Comparison of ENCODE assay signal across 20 cellular contexts in the genomic region with DNA sequence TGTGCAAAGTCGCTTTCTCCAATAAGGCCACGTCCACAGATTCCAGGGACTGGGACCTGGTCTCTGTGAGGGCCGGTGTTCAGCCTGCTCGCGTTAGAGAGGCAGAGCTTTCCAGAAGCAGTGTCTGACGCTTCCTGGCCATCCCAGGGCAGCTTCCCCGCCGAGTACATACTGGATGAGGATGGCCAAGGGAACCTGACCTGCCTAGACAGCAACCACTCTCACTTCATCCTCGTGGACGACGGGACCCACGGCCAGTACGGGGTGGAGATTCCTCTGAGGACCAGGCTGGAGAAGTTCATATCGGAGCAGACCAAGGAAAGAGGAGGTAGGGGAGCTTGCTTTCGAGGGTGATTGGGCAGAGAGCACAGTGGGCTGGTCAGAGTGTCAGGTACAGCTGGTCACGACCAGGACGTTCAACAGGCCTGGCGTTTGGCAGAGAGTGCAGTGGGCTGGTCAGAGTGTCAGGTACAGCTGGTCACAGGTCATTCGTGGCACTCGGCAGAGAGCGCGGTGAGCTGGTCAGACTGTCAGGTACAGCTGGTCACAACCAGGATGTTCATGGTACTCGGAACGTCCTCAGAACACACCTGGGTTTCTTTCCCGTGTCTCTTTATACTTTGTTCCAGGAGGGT. TPM values are rescaled to one million over a fixed set of nuclear protein-coding genes. Genes with fewer than 3 reads are reported as not detected.
DNase-seq lines count a peak whose midpoint lies in the region; ATAC-seq, FAIRE-seq and TF ChIP-seq lines count a peak whose summit lies in the region.
"Had no signal": no experiment of that assay in that cellular context is flagged by ENCODE, and none has a peak within 500 bp of the region (broad histone marks: within the 10 kb centered on the region; RNA-seq: fewer than 3 reads in every experiment).

No MANE protein-coding gene starts in this region.

- H3K27me3 ChIP-seq in CD8-positive, alpha-beta memory T cell (ENCODE audit: insufficient read depth, low read length, poor library complexity, severe bottlenecking): peaks cover 8% of the 10 kb centered on the region
- H3K27me3 ChIP-seq in vagina: no peaks in the 10 kb centered on the region
- H3K27me3 ChIP-seq in uterus: no peaks in the 10 kb centered on the region
- H3K27me3 ChIP-seq: ascending aorta had no signal

- no peak for ATAC-seq in activated B cell treated with CpG ODN at 0.5 μM for 24 hours (ENCODE audit: low read depth)
- no peak for ATAC-seq in stimulated activated memory B cell treated with anti-CD40 and anti-IgM and Interleukin-4, amounts not matched to agents 10 μg/mL and 1 μg/mL and 100 μg/mL, for 72 hours
- ATAC-seq: right cardiac atrium had no signal

- CTCF ChIA-PET in CD8-positive, alpha-beta memory T cell (lab: Charles Lee): no interaction called here
- CTCF ChIA-PET in activated B cell treated with CpG ODN at 0.5 μM for 24 hours (lab: Charles Lee): no interaction called here

- H3K9me3 Mint-ChIP-seq in CD8-positive, alpha-beta memory T cell: peaks cover 0 to 4% (median 0%) of the 10 kb centered on the region in 5 donors
- peaks cover 3% of the 10 kb centered on the region for H3K9me3 Mint-ChIP-seq in activated B cell treated with CpG ODN at 0.5 μM for 24 hours
- H3K9me3 Mint-ChIP-seq in stimulated activated memory B cell treated with anti-CD40 and anti-IgM and Interleukin-4, amounts not matched to agents 10 μg/mL and 1 μg/mL and 100 μg/mL, for 72 hours: peaks cover 6% of the 10 kb centered on the region

- intact Hi-C loops in activated B cell treated with CpG ODN at 0.5 μM for 24 hours (cut with micrococcal nuclease) (no loop called here), kidney (cut with DNase I) (no loop called here), vagina (cut with DNase I) (no loop called here), uterus (cut with DNase I; ENCODE audit: low total_unique reads) (no loop called here)

- no peaks in the 10 kb centered on the region for H3K9me3 ChIP-seq in CD8-positive, alpha-beta memory T cell (ENCODE audit: low read length)
- H3K9me3 ChIP-seq in kidney (ENCODE audit: control insufficient read depth in 1 of 2, low read length in 2 of 2) (no peaks in the 10 kb centered on the region), vagina (no peaks in the 10 kb centered on the region), uterus (no peaks in the 10 kb centered on the region)
- H3K9me3 ChIP-seq: ascending aorta, stomach had no signal

- H3K4me1 ChIP-seq in CD8-positive, alpha-beta memory T cell (ENCODE audit: insufficient read depth, low read length): peaks cover 32% of the 10 kb centered on the region
- H3K4me1 ChIP-seq in kidney (ENCODE audit: control insufficient read depth in 1 of 2, insufficient read depth in 1 of 2, low read depth in 1 of 2, low read length in 2 of 2) (no peaks in the 10 kb centered on the region), vagina (no peaks in the 10 kb centered on the region), uterus (no peaks in the 10 kb centered on the region)
- H3K4me1 ChIP-seq: ascending aorta had no signal

- no peak overlapping the region for H3K4me3 ChIP-seq in CD8-positive, alpha-beta memory T cell (ENCODE audit: low read length)
- no peak overlapping the region for H3K4me3 ChIP-seq in kidney (ENCODE audit: low read length in 2 of 2)
- no peak overlapping the region for H3K4me3 ChIP-seq in vagina
- no peak overlapping the region for H3K4me3 ChIP-seq in uterus
- H3K4me3 ChIP-seq: ascending aorta, stomach had no signal

- POLR2A ChIA-PET in CD8-positive, alpha-beta memory T cell (lab: Charles Lee): no interaction called here
- POLR2A ChIA-PET in activated B cell treated with CpG ODN at 0.5 μM for 24 hours (lab: Charles Lee): no interaction called here

- peaks cover 1 to 11% of the 10 kb centered on the region in 2 donors for H3K27me3 Mint-ChIP-seq in CD8-positive, alpha-beta memory T cell
- no peaks in the 10 kb centered on the region for H3K27me3 Mint-ChIP-seq in activated B cell treated with CpG ODN at 0.5 μM for 24 hours
- H3K27me3 Mint-ChIP-seq in stimulated activated memory B cell treated with anti-CD40 and anti-IgM and Interleukin-4, amounts not matched to agents 10 μg/mL and 1 μg/mL and 100 μg/mL, for 72 hours: no peaks in the 10 kb centered on the region

- DNase-seq in CD8-positive, alpha-beta memory T cell: no peak
- DNase-seq in activated B cell treated with CpG ODN at 0.5 μM for 24 hours: no peak
- DNase-seq in kidney: peak; percentile 49
- DNase-seq in vagina (ENCODE audit: extremely low spot score in 2 of 2): no peak
- no peak for DNase-seq in uterus
- DNase-seq in DMS 273 treated with DMSO at 0.1 percent for 48 hours (lab: John Stamatoyannopoulos, UW): no peak
- DNase-seq: activated CD4-positive, CD25-positive, alpha-beta regulatory T cell; activated CD8-positive, alpha-beta memory T cell treated with anti-CD3 and anti-CD28 coated beads for 24 hours; NCI-H1417 treated with DMSO at 0.1 percent for 48 hours; NCI-H526 treated with DMSO at 0.1 percent for 48 hours; nucleus accumbens; right cardiac atrium; SIG-M5 had no signal

- FAIRE-seq in kidney (lab: Jason Lieb, UNC): no peak
- FAIRE-seq: endothelial cell of umbilical vein had no signal

- no peak overlapping the region for H3K9ac ChIP-seq in kidney (ENCODE audit: low read length in 2 of 2)

- no peaks in the 10 kb centered on the region for H3K36me3 Mint-ChIP-seq in CD8-positive, alpha-beta memory T cell
- H3K36me3 Mint-ChIP-seq in activated B cell treated with CpG ODN at 0.5 μM for 24 hours (ENCODE audit: low read depth): peaks cover 2% of the 10 kb centered on the region
- H3K36me3 Mint-ChIP-seq in stimulated activated memory B cell treated with anti-CD40 and anti-IgM and Interleukin-4, amounts not matched to agents 10 μg/mL and 1 μg/mL and 100 μg/mL, for 72 hours: peaks cover 18% of the 10 kb centered on the region
- H3K36me3 Mint-ChIP-seq: mesothelial cell of epicardium had no signal

- H3K4me3 Mint-ChIP-seq in CD8-positive, alpha-beta memory T cell: peak overlapping the region in 6 of 7 donors; percentile 42 to 85 (median 68)
- H3K4me3 Mint-ChIP-seq in activated B cell treated with CpG ODN at 0.5 μM for 24 hours: no peak overlapping the region
- H3K4me3 Mint-ChIP-seq in stimulated activated memory B cell treated with anti-CD40 and anti-IgM and Interleukin-4, amounts not matched to agents 10 μg/mL and 1 μg/mL and 100 μg/mL, for 72 hours: no peak overlapping the region
- H3K4me3 Mint-ChIP-seq: mesothelial cell of epicardium had no signal

- peaks cover 27 to 33% (median 29%) of the 10 kb centered on the region in 3 donors for H3K4me1 Mint-ChIP-seq in CD8-positive, alpha-beta memory T cell
- H3K4me1 Mint-ChIP-seq in activated B cell treated with CpG ODN at 0.5 μM for 24 hours: peaks cover 23% of the 10 kb centered on the region
- H3K4me1 Mint-ChIP-seq in stimulated activated memory B cell treated with anti-CD40 and anti-IgM and Interleukin-4, amounts not matched to agents 10 μg/mL and 1 μg/mL and 100 μg/mL, for 72 hours: peaks cover 22% of the 10 kb centered on the region
- H3K4me1 Mint-ChIP-seq: mesothelial cell of epicardium had no signal

- no peak for TF ChIP-seq CTCF in activated B cell treated with CpG ODN at 0.5 μM for 24 hours (IDR thresholded peaks at IDR 0.05)
- no peak for TF ChIP-seq CTCF in kidney (IDR thresholded peaks at IDR 0.05; ENCODE audit: borderline replicate concordance, extremely low read depth, insufficient read depth)
- TF ChIP-seq CTCF in vagina (IDR thresholded peaks at IDR 0.05): no peak
- no peak for TF ChIP-seq CTCF in uterus (IDR thresholded peaks at IDR 0.05)

- peak overlapping the region in 3 of 8 donors; percentile 5 to 68 (median 61) for H3K27ac Mint-ChIP-seq in CD8-positive, alpha-beta memory T cell
- peak overlapping the region; percentile 31 for H3K27ac Mint-ChIP-seq in activated B cell treated with CpG ODN at 0.5 μM for 24 hours
- peak overlapping the region; percentile 9 for H3K27ac Mint-ChIP-seq in stimulated activated memory B cell treated with anti-CD40 and anti-IgM and Interleukin-4, amounts not matched to agents 10 μg/mL and 1 μg/mL and 100 μg/mL, for 72 hours
- H3K27ac Mint-ChIP-seq: activated T-helper 2 cell treated with anti-CD3 and anti-CD28 coated beads, Interferon-gamma antibody, Interleukin-2, Interleukin-4, amounts not matched to agents 10 μg/mL and 5 μg/mL and 100 μg/mL, durations not matched to agents 14 hours and 24 hours and 36 hours; mesothelial cell of epicardium had no signal

- H3K36me3 ChIP-seq in CD8-positive, alpha-beta memory T cell (ENCODE audit: insufficient read depth, low read length): no peaks in the 10 kb centered on the region
- no peaks in the 10 kb centered on the region for H3K36me3 ChIP-seq in kidney (ENCODE audit: control insufficient read depth in 1 of 2, insufficient read depth in 2 of 2, low read length in 2 of 2)
- H3K36me3 ChIP-seq in vagina: no peaks in the 10 kb centered on the region
- H3K36me3 ChIP-seq in uterus: no peaks in the 10 kb centered on the region
- H3K36me3 ChIP-seq: ascending aorta had no signal

- TF ChIP-seq POLR2A in vagina (IDR thresholded peaks at IDR 0.05) (no peak), uterus (IDR thresholded peaks at IDR 0.05) (no peak)

- H3K27ac ChIP-seq in CD8-positive, alpha-beta memory T cell (ENCODE audit: low read depth, low read length): no peak overlapping the region
- H3K27ac ChIP-seq in kidney (ENCODE audit: low read depth in 2 of 2, low read length in 2 of 2) (no peak overlapping the region), vagina (no peak overlapping the region), uterus (no peak overlapping the region)
- H3K27ac ChIP-seq: ascending aorta had no signal

RNA-seq across cellular contexts. Expression of a gene that starts 22.4 kb away (rescaled TPM):
- 1 to 10 TPM; 1.9 to 2.6 TPM for total RNA-seq in CD8-positive, alpha-beta memory T cell
- polyA plus RNA-seq in CD8-positive, alpha-beta memory T cell: 2.4 TPM
- total RNA-seq in activated B cell treated with CpG ODN at 0.5 μM for 24 hours (2.4 and 3.9 TPM in 2 replicates), kidney (11.5 TPM), vagina (2.2 TPM), uterus (1 to 10 TPM in 2 of 4 donors, under 1 TPM in 2; 0.29 to 3.1 (median 1.8) TPM)
- polyA plus RNA-seq in kidney (ENCODE audit: insufficient read depth, low read depth, low replicate concordance): 2.0 TPM
- total RNA-seq: endothelial cell of umbilical vein had no signal
- polyA plus RNA-seq: BJ, endothelial cell of umbilical vein had no signal

RNA-seq across cellular contexts. Expression of a gene that starts 36.6 kb away (rescaled TPM):
- 10 to 100 TPM; 17.6 to 19.2 TPM for total RNA-seq in CD8-positive, alpha-beta memory T cell
- 36.4 TPM for polyA plus RNA-seq in CD8-positive, alpha-beta memory T cell
- total RNA-seq in activated B cell treated with CpG ODN at 0.5 μM for 24 hours (50.6 and 62.3 TPM in 2 replicates), kidney (23.3 TPM), vagina (24.3 TPM), uterus (10 to 100 TPM; 23.8 to 44.8 (median 26.0) TPM)
- 45.3 TPM for polyA plus RNA-seq in kidney (ENCODE audit: insufficient read depth, low read depth, low replicate concordance)

Comparison
In these comparisons a context has a peak if more than half of its experiments do, and no peak if none do; other contexts are left out.
1. H3K4me3 Mint-ChIP-seq: peak in CD8-positive, alpha-beta memory T cell (6 of 7); none in activated B cell treated with CpG ODN at 0.5 μM for 24 hours (single experiment) and stimulated activated memory B cell treated with anti-CD40 and anti-IgM and Interleukin-4, amounts not matched to agents 10 μg/mL and 1 μg/mL and 100 μg/mL, for 72 hours (single experiment).